9 cellular contexts compared by ENCODE assay signal in genomic region chr1:25821630-25822091, GRCh38. TPM values are rescaled to one million over a fixed set of nuclear protein-coding genes. Genes with fewer than 3 reads are reported as not detected.
DNase-seq lines count a peak whose midpoint lies in the region; ATAC-seq and TF ChIP-seq lines count a peak whose summit lies in the region.
"Had no signal": no experiment of that assay in that cellular context is flagged by ENCODE, and none has a peak within 500 bp of the region (broad histone marks: within the 10 kb centered on the region; RNA-seq: fewer than 3 reads in every experiment).

No MANE protein-coding gene starts in this region.

- H3K27ac ChIP-seq in heart right ventricle: peak overlapping the region in 9 of 10 donors; percentile 84 to 98 (median 97)
- peak overlapping the region; percentile 92 to 98 (median 93) for H3K27ac ChIP-seq in adrenal gland
- peak overlapping the region in 1 of 2 donors; percentile 23 for H3K27ac ChIP-seq in aorta (ENCODE audit: low read depth in 1 of 2, low read length in 2 of 2)

- H3K36me3 ChIP-seq in heart right ventricle: peaks cover 0 to 37% (median 8%) of the 10 kb centered on the region in 9 donors
- peaks cover 0 to 18% of the 10 kb centered on the region in 2 donors for H3K36me3 ChIP-seq in adrenal gland (replicated peaks in 1 of 2)
- peaks cover 0 to 4% of the 10 kb centered on the region in 2 donors for H3K36me3 ChIP-seq in aorta (ENCODE audit: control insufficient read depth in 1 of 2, insufficient read depth in 2 of 2, low read length in 1 of 2)

- ATAC-seq in heart right ventricle (peak in 3 of 8 donors; percentile 4 to 11 (median 7)), Right ventricle myocardium inferior (no peak), aorta (ENCODE audit: low FRiP score) (peak; percentile 23), GM18873 (IDR thresholded peaks at IDR 0.05; ENCODE audit: low FRiP score, unreplicated experiment) (no peak), HG02798 (IDR thresholded peaks at IDR 0.05; ENCODE audit: poor library complexity, unreplicated experiment) (no peak)

- H3K4me1 ChIP-seq in heart right ventricle: peaks cover 12 to 68% (median 43%) of the 10 kb centered on the region in 9 donors
- peaks cover 45 to 71% of the 10 kb centered on the region in 2 donors for H3K4me1 ChIP-seq in adrenal gland (replicated peaks in 1 of 2)
- no peaks in the 10 kb centered on the region for H3K4me1 ChIP-seq in aorta (ENCODE audit: control insufficient read depth in 1 of 2, insufficient read depth in 2 of 2, low read length in 2 of 2)

- DNase-seq in heart right ventricle: no peak
- DNase-seq in Right ventricle myocardium inferior (ENCODE audit: missing footprints): no peak
- peak; percentile 70 to 92 (median 85) for DNase-seq in adrenal gland
- DNase-seq in kidney glomerular epithelial cell (lab: John Stamatoyannopoulos, UW): peak; percentile 3
- no peak for DNase-seq in aorta
- DNase-seq in DMS79 (lab: John Stamatoyannopoulos, UW): no peak
- DNase-seq: stimulated activated CD4-positive, alpha-beta T cell treated with anti-CD3 and anti-CD28 coated beads, Interleukin-4, amount 100 ng/mL, for 24 hours had no signal

- intact Hi-C loops in heart right ventricle (cut with DNase I) (loop anchor here in 1 of 10 donors (2.0 kb wide), 1 partner anchor 177 kb away; the partner anchor contains the start of gene PAFAH2), Right ventricle myocardium inferior (cut with DNase I) (loop anchor here (5.0 kb wide), 1 partner anchor 176 kb away; the partner anchor contains the start of gene PAFAH2), adrenal gland (cut with DNase I) (loop anchor here (5.0 to 10.0 kb wide), 3 partner anchors 41 to 173 kb away; partner anchors contain the start of gene PAFAH2 (in 1 of the 2)), aorta (cut with DNase I) (loop anchor here (5.0 kb wide), 1 partner anchor 176 kb away; the partner anchor contains the start of gene PAFAH2 (in 2 of the 2))

- peak overlapping the region in 9 of 10 donors; percentile 71 to 100 (median 95) for H3K4me3 ChIP-seq in heart right ventricle
- H3K4me3 ChIP-seq in adrenal gland: peak overlapping the region in 1 of 4 donors; percentile 74
- H3K4me3 ChIP-seq in aorta (ENCODE audit: low read length in 2 of 2): no peak overlapping the region

- 38 to 46% methylated on average over 5 of the region's 5 CpGs for WGBS in heart right ventricle, 2 donors
- 33 to 41% (median 35%) methylated on average over 5 of the region's 5 CpGs for WGBS in adrenal gland, 4 donors
- 10 to 13% methylated on average over 5 of the region's 5 CpGs for WGBS in aorta, 2 donors

- H3K9me3 ChIP-seq in heart right ventricle (no peaks in the 10 kb centered on the region), adrenal gland (replicated peaks in 1 of 3) (no peaks in the 10 kb centered on the region), aorta (ENCODE audit: control insufficient read depth, low read length) (no peaks in the 10 kb centered on the region)

- TF ChIP-seq CTCF in heart right ventricle (IDR thresholded peaks at IDR 0.05) (no peak), adrenal gland (IDR thresholded peaks at IDR 0.05) (no peak)

- peak in 1 of 2 donors; percentile 72 for TF ChIP-seq POLR2A in adrenal gland (IDR thresholded peaks at IDR 0.05)

- H3K27me3 ChIP-seq in heart right ventricle (no peaks in the 10 kb centered on the region), adrenal gland (no peaks in the 10 kb centered on the region), aorta (ENCODE audit: control insufficient read depth in 1 of 2, insufficient read depth in 2 of 2, low read length in 1 of 2) (no peaks in the 10 kb centered on the region)

RNA-seq across cellular contexts. Expression of gene MTFR1L, which starts 1.9 kb away (rescaled TPM):
- total RNA-seq in heart right ventricle (100 to 1,000 TPM; 141 to 264 (median 226) TPM), Right ventricle myocardium inferior (206 TPM), adrenal gland (100 to 1,000 TPM; 116 to 285 (median 184) TPM), aorta (10 to 100 TPM; 54.0 to 59.6 TPM)
- polyA plus RNA-seq in heart right ventricle (100 to 1,000 TPM in 1 of 2 donors, 10 to 100 TPM in 1; 91.1 to 176 TPM), adrenal gland (100 to 1,000 TPM; 157 to 298 (median 284) TPM), aorta (10 to 100 TPM; 52.2 to 72.3 TPM)

RNA-seq across cellular contexts. Expression of gene SELENON, which starts 21.7 kb away (rescaled TPM):
- 10 to 100 TPM; 32.5 to 75.1 (median 47.9) TPM for total RNA-seq in heart right ventricle
- 10 to 100 TPM; 36.4 to 37.2 TPM for polyA plus RNA-seq in heart right ventricle
- 45.7 TPM for total RNA-seq in Right ventricle myocardium inferior
- 100 to 1,000 TPM in 1 of 8 donors, 10 to 100 TPM in 7; 25.1 to 105 (median 75.5) TPM for total RNA-seq in adrenal gland
- polyA plus RNA-seq in adrenal gland: 10 to 100 TPM; 35.6 to 75.9 (median 37.7) TPM
- 10 to 100 TPM; 68.0 to 79.4 TPM for total RNA-seq in aorta
- polyA plus RNA-seq in aorta: 10 to 100 TPM; 13.1 to 36.9 TPM

RNA-seq across cellular contexts. Expression of gene AUNIP, which starts 37.6 kb away (rescaled TPM):
- total RNA-seq in heart right ventricle (under 1 TPM in 2 of 10 donors, not detected in 8; 0.21 to 0.25 TPM), Right ventricle myocardium inferior (not detected), adrenal gland (1 to 10 TPM in 2 of 8 donors, under 1 TPM in 6; 0.24 to 1.5 (median 0.75) TPM), aorta (not detected)
- polyA plus RNA-seq in heart right ventricle (under 1 TPM in 1 of 2 donors, not detected in 1; 0.04 TPM), adrenal gland (1 to 10 TPM in 1 of 3 donors, under 1 TPM in 2; 0.56 to 1.2 (median 0.74) TPM), aorta (not detected)

RNA-seq across cellular contexts. Expression of gene PAQR7, which starts 53.8 kb away (rescaled TPM):
- total RNA-seq in heart right ventricle: 1 to 10 TPM; 1.2 to 3.8 (median 2.2) TPM
- polyA plus RNA-seq in heart right ventricle: 1 to 10 TPM; 1.2 to 1.4 TPM
- total RNA-seq in Right ventricle myocardium inferior: 2.2 TPM
- 10 to 100 TPM; 31.1 to 71.8 (median 40.9) TPM for total RNA-seq in adrenal gland
- 10 to 100 TPM; 19.9 to 26.1 (median 20.6) TPM for polyA plus RNA-seq in adrenal gland
- total RNA-seq in aorta: 10 to 100 TPM in 1 of 2 donors, 1 to 10 TPM in 1; 6.4 to 11.3 TPM
- 1 to 10 TPM; 7.9 to 8.5 TPM for polyA plus RNA-seq in aorta

Comparison
In these comparisons a context has a peak if more than half of its experiments do, and no peak if none do; other contexts are left out.
1. DNase-seq: peak in adrenal gland (7 of 7) and kidney glomerular epithelial cell (single experiment); none in heart right ventricle (0 of 2), Right ventricle myocardium inferior (single experiment), aorta (0 of 2) and DMS79 (single experiment).
2. H3K4me3 ChIP-seq: peak in heart right ventricle (9 of 10); none in aorta (0 of 2).